Comparison of ENCODE assay signal across 1 cellular context in the genomic region with DNA sequence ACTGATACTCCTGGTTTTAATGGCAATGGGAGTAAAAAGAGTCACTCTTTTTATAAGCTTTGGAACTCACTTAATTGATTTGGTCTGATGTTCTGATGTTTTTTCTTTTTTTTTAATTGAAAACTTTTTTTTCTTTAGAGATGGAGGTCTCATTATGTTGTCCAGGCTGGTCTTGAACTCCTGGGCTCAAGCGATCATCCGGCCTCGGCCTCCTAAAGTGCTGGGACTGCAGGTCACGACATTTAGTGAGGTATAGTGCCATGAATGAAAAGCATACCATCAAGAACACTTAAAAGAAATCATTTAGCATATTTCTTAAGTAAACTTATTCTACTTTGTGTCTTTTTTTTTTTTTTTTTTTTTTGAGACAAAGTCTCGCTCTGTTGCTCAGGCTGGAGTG.
TF ChIP-seq lines count a peak whose summit lies in the region.

No MANE protein-coding gene starts in this region.

TF ChIP-seq in IMR-90, 13 proteins besides CTCF, POLR2A, EP300 and RAD21:
- no peak for TF ChIP-seq CHD1 (IDR thresholded peaks at IDR 0.05; ENCODE audit: low read depth, low read length)
- no peak for TF ChIP-seq MXI1 (IDR thresholded peaks at IDR 0.05; ENCODE audit: borderline replicate concordance, low read depth, low read length)
- TF ChIP-seq, protein P1, sequence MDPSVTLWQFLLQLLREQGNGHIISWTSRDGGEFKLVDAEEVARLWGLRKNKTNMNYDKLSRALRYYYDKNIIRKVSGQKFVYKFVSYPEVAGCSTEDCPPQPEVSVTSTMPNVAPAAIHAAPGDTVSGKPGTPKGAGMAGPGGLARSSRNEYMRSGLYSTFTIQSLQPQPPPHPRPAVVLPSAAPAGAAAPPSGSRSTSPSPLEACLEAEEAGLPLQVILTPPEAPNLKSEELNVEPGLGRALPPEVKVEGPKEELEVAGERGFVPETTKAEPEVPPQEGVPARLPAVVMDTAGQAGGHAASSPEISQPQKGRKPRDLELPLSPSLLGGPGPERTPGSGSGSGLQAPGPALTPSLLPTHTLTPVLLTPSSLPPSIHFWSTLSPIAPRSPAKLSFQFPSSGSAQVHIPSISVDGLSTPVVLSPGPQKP (IDR thresholded peaks at IDR 0.05; ENCODE audit: borderline replicate concordance, low read depth, low read length): no peak
- TF ChIP-seq SMC3 (IDR thresholded peaks at IDR 0.05; ENCODE audit: low read depth, low read length): no peak
- no peak for TF ChIP-seq RCOR1 (IDR thresholded peaks at IDR 0.05; ENCODE audit: insufficient replicate concordance, low read length)
- no peak for TF ChIP-seq MAFK (IDR thresholded peaks at IDR 0.05; ENCODE audit: low read depth, low read length)
- TF ChIP-seq MAZ (IDR thresholded peaks at IDR 0.05; ENCODE audit: borderline replicate concordance, low read depth, low read length): no peak
- TF ChIP-seq FOS (IDR thresholded peaks at IDR 0.05; ENCODE audit: low read depth, low read length): no peak
- TF ChIP-seq BHLHE40 (IDR thresholded peaks at IDR 0.05; ENCODE audit: low read depth, low read length): no peak
- TF ChIP-seq CEBPB (IDR thresholded peaks at IDR 0.05; ENCODE audit: low read depth, low read length): no peak
- no peak for TF ChIP-seq NFE2L2 (IDR thresholded peaks at IDR 0.05; ENCODE audit: low read depth, low read length)
- TF ChIP-seq RFX5 (IDR thresholded peaks at IDR 0.05; ENCODE audit: low read depth, low read length): no peak
- TF ChIP-seq, protein P2, sequence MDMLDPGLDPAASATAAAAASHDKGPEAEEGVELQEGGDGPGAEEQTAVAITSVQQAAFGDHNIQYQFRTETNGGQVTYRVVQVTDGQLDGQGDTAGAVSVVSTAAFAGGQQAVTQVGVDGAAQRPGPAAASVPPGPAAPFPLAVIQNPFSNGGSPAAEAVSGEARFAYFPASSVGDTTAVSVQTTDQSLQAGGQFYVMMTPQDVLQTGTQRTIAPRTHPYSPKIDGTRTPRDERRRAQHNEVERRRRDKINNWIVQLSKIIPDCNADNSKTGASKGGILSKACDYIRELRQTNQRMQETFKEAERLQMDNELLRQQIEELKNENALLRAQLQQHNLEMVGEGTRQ (IDR thresholded peaks at IDR 0.05; ENCODE audit: low read depth, low read length): no peak
